In genomic region chr10:86795353-86795752, GRCh38 we compare ENCODE assay signal across 10 cellular contexts. TPM values are rescaled to one million over a fixed set of nuclear protein-coding genes. Genes with fewer than 3 reads are reported as not detected.
DNase-seq lines count a peak whose midpoint lies in the region; ATAC-seq and TF ChIP-seq lines count a peak whose summit lies in the region.
"Had no signal": no experiment of that assay in that cellular context is flagged by ENCODE, and none has a peak within 500 bp of the region (broad histone marks: within the 10 kb centered on the region; RNA-seq: fewer than 3 reads in every experiment).

No MANE protein-coding gene starts in this region.

- H3K27me3 ChIP-seq in right atrium auricular region (no peaks in the 10 kb centered on the region), iPS DF 6.9 (ENCODE audit: control insufficient read depth, insufficient read depth, low read length) (no peaks in the 10 kb centered on the region), uterus (no peaks in the 10 kb centered on the region), testis (no peaks in the 10 kb centered on the region)

- H3K9me3 ChIP-seq in right atrium auricular region: no peaks in the 10 kb centered on the region
- no peaks in the 10 kb centered on the region for H3K9me3 ChIP-seq in iPS DF 6.9 (ENCODE audit: control insufficient read depth, insufficient read depth, low read length)
- H3K9me3 ChIP-seq in uterus: no peaks in the 10 kb centered on the region
- H3K9me3 ChIP-seq in testis: no peaks in the 10 kb centered on the region

- H3K4me1 ChIP-seq in right atrium auricular region (peaks cover 0 to 30% of the 10 kb centered on the region in 2 donors), iPS DF 6.9 (ENCODE audit: control insufficient read depth, insufficient read depth, low read length) (peaks cover 2% of the 10 kb centered on the region; the same call in 1 of the 2 replicates), uterus (peaks cover 0 to 6% of the 10 kb centered on the region in 2 donors), testis (peaks cover 29% of the 10 kb centered on the region)

- no peaks in the 10 kb centered on the region for H3K36me3 ChIP-seq in right atrium auricular region
- H3K36me3 ChIP-seq in iPS DF 6.9 (ENCODE audit: control insufficient read depth, insufficient read depth, low read length): no peaks in the 10 kb centered on the region
- H3K36me3 ChIP-seq in uterus: no peaks in the 10 kb centered on the region
- H3K36me3 ChIP-seq in testis (ENCODE audit: low read depth, missing control alignments): no peaks in the 10 kb centered on the region

- H3K27ac Mint-ChIP-seq in WTC11: peak overlapping the region; percentile 96
- H3K27ac Mint-ChIP-seq: activated T-helper 2 cell treated with anti-CD3 and anti-CD28 coated beads, Interferon-gamma antibody, Interleukin-2, Interleukin-4, amounts not matched to agents 10 μg/mL and 5 μg/mL and 100 μg/mL, durations not matched to agents 14 hours and 24 hours and 36 hours had no signal

- intact Hi-C loops in Right ventricle myocardium inferior (cut with DNase I): loop anchor here (5.0 kb wide), 1 partner anchor 38 kb away; the partner anchor contains the start of gene BMPR1A
- intact Hi-C loops in uterus (cut with DNase I; ENCODE audit: low total_unique reads): no loop called here
- intact Hi-C loops in testis (cut with DNase I; ENCODE audit: low total_unique reads): no loop called here

- peaks cover 3% of the 10 kb centered on the region; the same call in 1 of the 2 replicates for H3K9me3 Mint-ChIP-seq in WTC11
- H3K9me3 Mint-ChIP-seq: activated T-helper 2 cell treated with anti-CD3 and anti-CD28 coated beads, Interferon-gamma antibody, Interleukin-2, Interleukin-4, amounts not matched to agents 10 μg/mL and 5 μg/mL and 100 μg/mL, durations not matched to agents 14 hours and 24 hours and 36 hours had no signal

- TF ChIP-seq POLR2A in uterus (IDR thresholded peaks at IDR 0.05): no peak
- no peak for TF ChIP-seq POLR2A in testis (IDR thresholded peaks at IDR 0.05)

- H3K4me3 Mint-ChIP-seq in WTC11: peak overlapping the region; percentile 49

- CTCF ChIA-PET in WTC11 (lab: Charles Lee): interaction anchor here (0.6 kb wide), 1 partner anchor 39 kb away, joined by 4 read pairs; no protein-coding TSS in a partner anchor

- H3K4me3 ChIP-seq in right atrium auricular region: no peak overlapping the region
- H3K4me3 ChIP-seq in iPS DF 6.9 (ENCODE audit: low read length): no peak overlapping the region
- no peak overlapping the region for H3K4me3 ChIP-seq in uterus
- no peak overlapping the region for H3K4me3 ChIP-seq in testis

- H3K27me3 Mint-ChIP-seq in WTC11 (ENCODE audit: low read depth): no peaks in the 10 kb centered on the region

- H3K27ac ChIP-seq in right atrium auricular region (peak overlapping the region in 1 of 2 donors; percentile 44), iPS DF 6.9 (ENCODE audit: low read length) (no peak overlapping the region), uterus (peak overlapping the region; percentile 25 to 37), testis (peak overlapping the region in 1 of 2 donors; percentile 36)

- TF ChIP-seq CTCF in right atrium auricular region (IDR thresholded peaks at IDR 0.05) (no peak), WTC11 (IDR thresholded peaks at IDR 0.05) (no peak), uterus (IDR thresholded peaks at IDR 0.05) (no peak), testis (IDR thresholded peaks at IDR 0.05) (no peak)

- H3K36me3 Mint-ChIP-seq in WTC11: peaks cover 3% of the 10 kb centered on the region; the same call in 1 of the 2 replicates

- ATAC-seq in Right ventricle myocardium inferior (peak; percentile 73), WTC11 (peak; percentile 95), GM18861 (IDR thresholded peaks at IDR 0.05; ENCODE audit: unreplicated experiment) (no peak)

- WGBS in iPS DF 6.9 (ENCODE audit: insufficient coverage, insufficient read length): no CpG with 5 or more reads among the region's 3 CpGs
- WGBS in testis, 2 donors: 17 to 25% methylated on average over 3 of the region's 3 CpGs

- peaks cover 71% of the 10 kb centered on the region for H3K4me1 Mint-ChIP-seq in WTC11

- DNase-seq in Right ventricle myocardium inferior (ENCODE audit: missing footprints) (no peak), right atrium auricular region (ENCODE audit: low spot score) (no peak), WTC11 (ENCODE audit: low spot score) (no peak), iPS DF 6.9 (ENCODE audit: low read depth, low spot score) (peak; percentile 55), uterus (no peak), dermis blood vessel endothelial cell (no peak), testis (no peak)
- DNase-seq: C1 segment of cervical spinal cord had no signal

- POLR2A ChIA-PET in WTC11 (lab: Charles Lee): no interaction called here

TF ChIP-seq in WTC11, 78 proteins besides CTCF, POLR2A, EP300 and RAD21 (continues in another document):
- no peak for TF ChIP-seq CREB1 (CRISPR knock-in tag; IDR thresholded peaks at IDR 0.05)
- TF ChIP-seq HMGXB4 (CRISPR knock-in tag; IDR thresholded peaks at IDR 0.05): no peak
- TF ChIP-seq PRDM15 (CRISPR knock-in tag; IDR thresholded peaks at IDR 0.05): no peak
- no peak for TF ChIP-seq ZNF416 (CRISPR knock-in tag; IDR thresholded peaks at IDR 0.05)
- TF ChIP-seq TEAD4 (CRISPR knock-in tag; IDR thresholded peaks at IDR 0.05): no peak
- TF ChIP-seq ZBTB43 (CRISPR knock-in tag; IDR thresholded peaks at IDR 0.05): no peak

RNA-seq across cellular contexts. Expression of gene BMPR1A, which starts 38.9 kb away (rescaled TPM):
- total RNA-seq in Right ventricle myocardium inferior (53.2 TPM), right atrium auricular region (10 to 100 TPM; 28.6 to 41.2 TPM), WTC11 (2021) (99.7 to 107 TPM (median 104 TPM) in 3 replicates), uterus (100 to 1,000 TPM in 2 of 4 donors, 10 to 100 TPM in 2; 27.4 to 175 (median 69.2) TPM), dermis blood vessel endothelial cell (0.23 and 0.51 TPM in 2 replicates), testis (10 to 100 TPM; 42.6 to 51.1 TPM)
- 19.5 TPM for polyA plus RNA-seq in testis (ENCODE audit: insufficient read depth, low read depth, low replicate concordance)

Comparison
In these comparisons a context has a peak if more than half of its experiments do, and no peak if none do; other contexts are left out.
1. RNA of gene BMPR1A, which starts 38.9 kb away (total RNA-seq): 27.4 to 175 TPM in uterus, 99.7 to 107 TPM in WTC11, 53.2 TPM in Right ventricle myocardium inferior (single experiment), 42.6 to 51.1 TPM in testis and 28.6 to 41.2 TPM in right atrium auricular region; 0.23 to 0.51 TPM in dermis blood vessel endothelial cell; every median in the first group is over 10 times any median in the second.